In the genomic region with DNA sequence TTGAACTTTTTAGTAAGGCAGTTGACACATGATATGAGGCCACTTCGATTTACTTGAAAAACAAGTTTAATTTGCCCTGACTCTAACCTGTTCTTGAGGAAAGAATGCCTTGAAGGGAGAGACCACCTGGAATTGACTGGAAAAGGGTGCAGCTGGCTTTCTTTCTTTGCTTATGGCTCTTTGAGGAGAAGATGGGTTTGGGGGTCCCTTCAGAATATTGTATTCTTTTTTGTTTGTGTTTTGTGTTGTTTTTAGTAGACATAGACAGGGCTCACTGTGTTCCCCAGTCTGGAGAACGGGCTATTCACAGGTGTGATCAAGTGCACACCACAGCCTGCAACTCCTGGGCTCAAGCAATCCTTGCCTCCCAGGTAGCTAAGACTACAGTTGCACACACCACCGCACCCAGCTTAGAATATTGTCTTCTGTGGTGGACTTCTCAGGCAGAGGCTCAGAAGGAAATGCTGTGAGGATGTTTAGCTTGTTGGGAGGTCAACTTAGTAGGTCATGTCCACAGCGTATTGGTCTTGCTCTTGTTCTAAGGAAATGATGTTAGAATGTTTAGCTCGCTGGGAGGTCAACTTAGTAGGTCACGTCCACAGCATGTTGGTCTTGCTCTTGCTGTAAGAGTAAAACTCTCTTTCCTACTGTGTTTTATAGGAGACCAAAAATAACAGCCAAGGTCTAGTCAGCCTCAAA, we compare ENCODE assay signal across 1 cellular context.
TF ChIP-seq lines count a peak whose summit lies in the region.

No MANE protein-coding gene starts in this region.

TF ChIP-seq in HepG2, 621 proteins besides CTCF, POLR2A, EP300 and RAD21 (continued from another document and continues in another):
- TF ChIP-seq, protein P1, sequence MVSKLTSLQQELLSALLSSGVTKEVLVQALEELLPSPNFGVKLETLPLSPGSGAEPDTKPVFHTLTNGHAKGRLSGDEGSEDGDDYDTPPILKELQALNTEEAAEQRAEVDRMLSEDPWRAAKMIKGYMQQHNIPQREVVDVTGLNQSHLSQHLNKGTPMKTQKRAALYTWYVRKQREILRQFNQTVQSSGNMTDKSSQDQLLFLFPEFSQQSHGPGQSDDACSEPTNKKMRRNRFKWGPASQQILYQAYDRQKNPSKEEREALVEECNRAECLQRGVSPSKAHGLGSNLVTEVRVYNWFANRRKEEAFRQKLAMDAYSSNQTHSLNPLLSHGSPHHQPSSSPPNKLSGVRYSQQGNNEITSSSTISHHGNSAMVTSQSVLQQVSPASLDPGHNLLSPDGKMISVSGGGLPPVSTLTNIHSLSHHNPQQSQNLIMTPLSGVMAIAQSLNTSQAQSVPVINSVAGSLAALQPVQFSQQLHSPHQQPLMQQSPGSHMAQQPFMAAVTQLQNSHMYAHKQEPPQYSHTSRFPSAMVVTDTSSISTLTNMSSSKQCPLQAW (CRISPR knock-in tag; IDR thresholded peaks at IDR 0.05) = peak; percentile 65; the same call in 1 of the 2 replicates
- TF ChIP-seq ZMYM4 (CRISPR knock-in tag; IDR thresholded peaks at IDR 0.05) (0 out of 2 replicates have a peak, but pooled peaks have one; percentile 14), HNRNPK (IDR thresholded peaks at IDR 0.05; ENCODE audit: low read depth, low read length, poor library complexity, severe bottlenecking) (no peak), CC2D1A (CRISPR knock-in tag; IDR thresholded peaks at IDR 0.05) (no peak), ETV5 (CRISPR knock-in tag; IDR thresholded peaks at IDR 0.05; ENCODE audit: borderline replicate concordance) (no peak), ZNF33B (CRISPR knock-in tag; IDR thresholded peaks at IDR 0.05) (no peak), ZNF607 (CRISPR knock-in tag; IDR thresholded peaks at IDR 0.05; ENCODE audit: borderline replicate concordance) (peak; percentile 51; the same call in 1 of the 2 replicates), ZNF367 (CRISPR knock-in tag; IDR thresholded peaks at IDR 0.05; ENCODE audit: borderline replicate concordance) (no peak), SSRP1 (CRISPR knock-in tag; IDR thresholded peaks at IDR 0.05) (peak; percentile 64; the same call in 1 of the 2 replicates), SYNCRIP (IDR thresholded peaks at IDR 0.05; ENCODE audit: insufficient read depth, low read depth, low read length) (no peak), SIN3A (IDR thresholded peaks at IDR 0.05; ENCODE audit: borderline replicate concordance, low read depth, low read length) (0 out of 2 replicates have a peak, but pooled peaks have one; percentile 8), TMF1 (CRISPR knock-in tag; IDR thresholded peaks at IDR 0.05; ENCODE audit: low read depth) (peak; percentile 12; the same call in 1 of the 2 replicates), MEF2D (CRISPR knock-in tag; IDR thresholded peaks at IDR 0.05) (peak; percentile 64; the same call in 1 of the 2 replicates), ZNF256 (CRISPR knock-in tag; conservative IDR thresholded peaks at IDR 0.05) (0 out of 2 replicates have a peak, but pooled peaks have one; percentile 21), ZBTB20 (CRISPR knock-in tag; IDR thresholded peaks at IDR 0.05; ENCODE audit: borderline replicate concordance, low read depth) (peak; percentile 73; the same call in 1 of the 2 replicates), ZNF431 (CRISPR knock-in tag; IDR thresholded peaks at IDR 0.05; ENCODE audit: borderline replicate concordance, low read depth) (no peak), ZFP41 (CRISPR knock-in tag; IDR thresholded peaks at IDR 0.05; ENCODE audit: borderline replicate concordance) (peak; percentile 36; the same call in 1 of the 2 replicates), MZF1 (CRISPR knock-in tag; IDR thresholded peaks at IDR 0.05; ENCODE audit: borderline replicate concordance) (0 out of 2 replicates have a peak, but pooled peaks have one; percentile 34), TAF15 (IDR thresholded peaks at IDR 0.05; ENCODE audit: low read depth, low read length, poor library complexity, severe bottlenecking) (no peak), PCBP1 (IDR thresholded peaks at IDR 0.05; ENCODE audit: borderline replicate concordance, low read depth, low read length) (no peak), HDAC2 (CRISPR knock-in tag; IDR thresholded peaks at IDR 0.05) (no peak), ZNF263 (CRISPR knock-in tag; IDR thresholded peaks at IDR 0.05) (0 out of 2 replicates have a peak, but pooled peaks have one; percentile 23), MED13 (CRISPR knock-in tag; IDR thresholded peaks at IDR 0.05) (no peak), SALL1 (CRISPR knock-in tag; IDR thresholded peaks at IDR 0.05) (no peak), ZBTB38 (CRISPR knock-in tag; IDR thresholded peaks at IDR 0.05) (peak; percentile 39; the same call in 1 of the 2 replicates), SAP130 (CRISPR knock-in tag; IDR thresholded peaks at IDR 0.05; ENCODE audit: low read depth) (peak; percentile 44), ZNF713 (CRISPR knock-in tag; IDR thresholded peaks at IDR 0.05) (0 out of 2 replicates have a peak, but pooled peaks have one; percentile 55)
- TF ChIP-seq, protein P2, sequence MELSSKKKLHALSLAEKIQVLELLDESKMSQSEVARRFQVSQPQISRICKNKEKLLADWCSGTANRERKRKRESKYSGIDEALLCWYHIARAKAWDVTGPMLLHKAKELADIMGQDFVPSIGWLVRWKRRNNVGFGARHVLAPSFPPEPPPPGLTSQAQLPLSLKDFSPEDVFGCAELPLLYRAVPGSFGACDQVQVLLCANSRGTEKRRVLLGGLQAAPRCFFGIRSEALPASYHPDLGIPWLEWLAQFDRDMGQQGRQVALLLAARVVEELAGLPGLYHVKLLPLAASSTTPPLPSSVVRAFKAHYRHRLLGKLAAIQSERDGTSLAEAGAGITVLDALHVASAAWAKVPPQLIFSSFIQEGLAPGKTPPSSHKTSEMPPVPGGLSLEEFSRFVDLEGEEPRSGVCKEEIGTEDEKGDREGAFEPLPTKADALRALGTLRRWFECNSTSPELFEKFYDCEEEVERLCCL (CRISPR knock-in tag; IDR thresholded peaks at IDR 0.05; ENCODE audit: borderline replicate concordance) = no peak
- TF ChIP-seq, protein P3, sequence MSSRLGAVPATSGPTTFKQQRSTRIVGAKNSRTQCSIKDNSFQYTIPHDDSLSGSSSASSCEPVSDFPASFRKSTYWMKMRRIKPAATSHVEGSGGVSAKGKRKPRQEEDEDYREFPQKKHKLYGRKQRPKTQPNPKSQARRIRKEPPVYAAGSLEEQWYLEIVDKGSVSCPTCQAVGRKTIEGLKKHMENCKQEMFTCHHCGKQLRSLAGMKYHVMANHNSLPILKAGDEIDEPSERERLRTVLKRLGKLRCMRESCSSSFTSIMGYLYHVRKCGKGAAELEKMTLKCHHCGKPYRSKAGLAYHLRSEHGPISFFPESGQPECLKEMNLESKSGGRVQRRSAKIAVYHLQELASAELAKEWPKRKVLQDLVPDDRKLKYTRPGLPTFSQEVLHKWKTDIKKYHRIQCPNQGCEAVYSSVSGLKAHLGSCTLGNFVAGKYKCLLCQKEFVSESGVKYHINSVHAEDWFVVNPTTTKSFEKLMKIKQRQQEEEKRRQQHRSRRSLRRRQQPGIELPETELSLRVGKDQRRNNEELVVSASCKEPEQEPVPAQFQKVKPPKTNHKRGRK (CRISPR knock-in tag; IDR thresholded peaks at IDR 0.05) = 0 out of 2 replicates have a peak, but pooled peaks have one; percentile 50
- TF ChIP-seq, protein P4, sequence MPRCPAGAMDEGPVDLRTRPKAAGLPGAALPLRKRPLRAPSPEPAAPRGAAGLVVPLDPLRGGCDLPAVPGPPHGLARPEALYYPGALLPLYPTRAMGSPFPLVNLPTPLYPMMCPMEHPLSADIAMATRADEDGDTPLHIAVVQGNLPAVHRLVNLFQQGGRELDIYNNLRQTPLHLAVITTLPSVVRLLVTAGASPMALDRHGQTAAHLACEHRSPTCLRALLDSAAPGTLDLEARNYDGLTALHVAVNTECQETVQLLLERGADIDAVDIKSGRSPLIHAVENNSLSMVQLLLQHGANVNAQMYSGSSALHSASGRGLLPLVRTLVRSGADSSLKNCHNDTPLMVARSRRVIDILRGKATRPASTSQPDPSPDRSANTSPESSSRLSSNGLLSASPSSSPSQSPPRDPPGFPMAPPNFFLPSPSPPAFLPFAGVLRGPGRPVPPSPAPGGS (CRISPR knock-in tag; IDR thresholded peaks at IDR 0.05) = no peak
- TF ChIP-seq, protein P5, sequence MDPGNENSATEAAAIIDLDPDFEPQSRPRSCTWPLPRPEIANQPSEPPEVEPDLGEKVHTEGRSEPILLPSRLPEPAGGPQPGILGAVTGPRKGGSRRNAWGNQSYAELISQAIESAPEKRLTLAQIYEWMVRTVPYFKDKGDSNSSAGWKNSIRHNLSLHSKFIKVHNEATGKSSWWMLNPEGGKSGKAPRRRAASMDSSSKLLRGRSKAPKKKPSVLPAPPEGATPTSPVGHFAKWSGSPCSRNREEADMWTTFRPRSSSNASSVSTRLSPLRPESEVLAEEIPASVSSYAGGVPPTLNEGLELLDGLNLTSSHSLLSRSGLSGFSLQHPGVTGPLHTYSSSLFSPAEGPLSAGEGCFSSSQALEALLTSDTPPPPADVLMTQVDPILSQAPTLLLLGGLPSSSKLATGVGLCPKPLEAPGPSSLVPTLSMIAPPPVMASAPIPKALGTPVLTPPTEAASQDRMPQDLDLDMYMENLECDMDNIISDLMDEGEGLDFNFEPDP (CRISPR knock-in tag; conservative IDR thresholded peaks at IDR 0.05) = 0 out of 2 replicates have a peak, but pooled peaks have one; percentile 78
- TF ChIP-seq, protein P6, sequence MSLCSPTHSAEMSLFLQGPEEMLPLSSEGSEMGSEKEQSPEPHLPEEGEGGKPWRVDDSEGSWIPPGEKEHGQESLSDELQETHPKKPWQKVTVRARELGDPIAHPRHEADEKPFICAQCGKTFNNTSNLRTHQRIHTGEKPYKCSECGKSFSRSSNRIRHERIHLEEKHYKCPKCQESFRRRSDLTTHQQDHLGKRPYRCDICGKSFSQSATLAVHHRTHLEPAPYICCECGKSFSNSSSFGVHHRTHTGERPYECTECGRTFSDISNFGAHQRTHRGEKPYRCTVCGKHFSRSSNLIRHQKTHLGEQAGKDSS (CRISPR knock-in tag; IDR thresholded peaks at IDR 0.05; ENCODE audit: borderline replicate concordance, low read depth) = no peak
- TF ChIP-seq, protein P7, sequence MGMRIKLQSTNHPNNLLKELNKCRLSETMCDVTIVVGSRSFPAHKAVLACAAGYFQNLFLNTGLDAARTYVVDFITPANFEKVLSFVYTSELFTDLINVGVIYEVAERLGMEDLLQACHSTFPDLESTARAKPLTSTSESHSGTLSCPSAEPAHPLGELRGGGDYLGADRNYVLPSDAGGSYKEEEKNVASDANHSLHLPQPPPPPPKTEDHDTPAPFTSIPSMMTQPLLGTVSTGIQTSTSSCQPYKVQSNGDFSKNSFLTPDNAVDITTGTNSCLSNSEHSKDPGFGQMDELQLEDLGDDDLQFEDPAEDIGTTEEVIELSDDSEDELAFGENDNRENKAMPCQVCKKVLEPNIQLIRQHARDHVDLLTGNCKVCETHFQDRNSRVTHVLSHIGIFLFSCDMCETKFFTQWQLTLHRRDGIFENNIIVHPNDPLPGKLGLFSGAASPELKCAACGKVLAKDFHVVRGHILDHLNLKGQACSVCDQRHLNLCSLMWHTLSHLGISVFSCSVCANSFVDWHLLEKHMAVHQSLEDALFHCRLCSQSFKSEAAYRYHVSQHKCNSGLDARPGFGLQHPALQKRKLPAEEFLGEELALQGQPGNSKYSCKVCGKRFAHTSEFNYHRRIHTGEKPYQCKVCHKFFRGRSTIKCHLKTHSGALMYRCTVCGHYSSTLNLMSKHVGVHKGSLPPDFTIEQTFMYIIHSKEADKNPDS (CRISPR knock-in tag; IDR thresholded peaks at IDR 0.05) = 0 out of 2 replicates have a peak, but pooled peaks have one; percentile 27
- TF ChIP-seq, protein P8, sequence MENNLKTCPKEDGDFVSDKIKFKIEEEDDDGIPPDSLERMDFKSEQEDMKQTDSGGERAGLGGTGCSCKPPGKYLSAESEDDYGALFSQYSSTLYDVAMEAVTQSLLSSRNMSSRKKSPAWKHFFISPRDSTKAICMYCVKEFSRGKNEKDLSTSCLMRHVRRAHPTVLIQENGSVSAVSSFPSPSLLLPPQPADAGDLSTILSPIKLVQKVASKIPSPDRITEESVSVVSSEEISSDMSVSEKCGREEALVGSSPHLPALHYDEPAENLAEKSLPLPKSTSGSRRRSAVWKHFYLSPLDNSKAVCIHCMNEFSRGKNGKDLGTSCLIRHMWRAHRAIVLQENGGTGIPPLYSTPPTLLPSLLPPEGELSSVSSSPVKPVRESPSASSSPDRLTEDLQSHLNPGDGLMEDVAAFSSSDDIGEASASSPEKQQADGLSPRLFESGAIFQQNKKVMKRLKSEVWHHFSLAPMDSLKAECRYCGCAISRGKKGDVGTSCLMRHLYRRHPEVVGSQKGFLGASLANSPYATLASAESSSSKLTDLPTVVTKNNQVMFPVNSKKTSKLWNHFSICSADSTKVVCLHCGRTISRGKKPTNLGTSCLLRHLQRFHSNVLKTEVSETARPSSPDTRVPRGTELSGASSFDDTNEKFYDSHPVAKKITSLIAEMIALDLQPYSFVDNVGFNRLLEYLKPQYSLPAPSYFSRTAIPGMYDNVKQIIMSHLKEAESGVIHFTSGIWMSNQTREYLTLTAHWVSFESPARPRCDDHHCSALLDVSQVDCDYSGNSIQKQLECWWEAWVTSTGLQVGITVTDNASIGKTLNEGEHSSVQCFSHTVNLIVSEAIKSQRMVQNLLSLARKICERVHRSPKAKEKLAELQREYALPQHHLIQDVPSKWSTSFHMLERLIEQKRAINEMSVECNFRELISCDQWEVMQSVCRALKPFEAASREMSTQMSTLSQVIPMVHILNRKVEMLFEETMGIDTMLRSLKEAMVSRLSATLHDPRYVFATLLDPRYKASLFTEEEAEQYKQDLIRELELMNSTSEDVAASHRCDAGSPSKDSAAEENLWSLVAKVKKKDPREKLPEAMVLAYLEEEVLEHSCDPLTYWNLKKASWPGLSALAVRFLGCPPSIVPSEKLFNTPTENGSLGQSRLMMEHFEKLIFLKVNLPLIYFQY (CRISPR knock-in tag; IDR thresholded peaks at IDR 0.05; ENCODE audit: borderline replicate concordance) = no peak
- TF ChIP-seq, protein P9, sequence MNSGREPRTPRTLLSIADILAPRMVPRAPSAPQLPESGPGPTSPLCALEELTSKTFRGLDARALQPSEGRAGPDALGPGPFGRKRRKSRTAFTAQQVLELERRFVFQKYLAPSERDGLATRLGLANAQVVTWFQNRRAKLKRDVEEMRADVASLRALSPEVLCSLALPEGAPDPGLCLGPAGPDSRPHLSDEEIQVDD (CRISPR knock-in tag; IDR thresholded peaks at IDR 0.05; ENCODE audit: borderline replicate concordance) = 0 out of 2 replicates have a peak, but pooled peaks have one; percentile 22
- TF ChIP-seq, protein P10, sequence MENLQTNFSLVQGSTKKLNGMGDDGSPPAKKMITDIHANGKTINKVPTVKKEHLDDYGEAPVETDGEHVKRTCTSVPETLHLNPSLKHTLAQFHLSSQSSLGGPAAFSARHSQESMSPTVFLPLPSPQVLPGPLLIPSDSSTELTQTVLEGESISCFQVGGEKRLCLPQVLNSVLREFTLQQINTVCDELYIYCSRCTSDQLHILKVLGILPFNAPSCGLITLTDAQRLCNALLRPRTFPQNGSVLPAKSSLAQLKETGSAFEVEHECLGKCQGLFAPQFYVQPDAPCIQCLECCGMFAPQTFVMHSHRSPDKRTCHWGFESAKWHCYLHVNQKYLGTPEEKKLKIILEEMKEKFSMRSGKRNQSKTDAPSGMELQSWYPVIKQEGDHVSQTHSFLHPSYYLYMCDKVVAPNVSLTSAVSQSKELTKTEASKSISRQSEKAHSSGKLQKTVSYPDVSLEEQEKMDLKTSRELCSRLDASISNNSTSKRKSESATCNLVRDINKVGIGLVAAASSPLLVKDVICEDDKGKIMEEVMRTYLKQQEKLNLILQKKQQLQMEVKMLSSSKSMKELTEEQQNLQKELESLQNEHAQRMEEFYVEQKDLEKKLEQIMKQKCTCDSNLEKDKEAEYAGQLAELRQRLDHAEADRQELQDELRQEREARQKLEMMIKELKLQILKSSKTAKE (CRISPR knock-in tag; IDR thresholded peaks at IDR 0.05; ENCODE audit: borderline replicate concordance) = no peak
